Comparison of ENCODE assay signal across 11 cellular contexts in genomic region chr3:178439504-178439903, GRCh38.
A peak's percentile ranks its signal among the peaks of the same experiment; 100 is the strongest.
DNase-seq lines count a peak whose midpoint lies in the region; ATAC-seq and TF ChIP-seq lines count a peak whose summit lies in the region.
"Had no signal": no experiment of that assay in that cellular context is flagged by ENCODE, and none has a peak within 500 bp of the region (broad histone marks: within the 10 kb centered on the region; RNA-seq: fewer than 3 reads in every experiment).

No MANE protein-coding gene starts in this region.

- no peak overlapping the region for H3K4me3 ChIP-seq in H7 (ENCODE audit: insufficient read depth, low read depth, low read length)
- H3K4me3 ChIP-seq in RWPE2 (ENCODE audit: severe bottlenecking) = no peak overlapping the region
- H3K4me3 ChIP-seq in fibroblast of villous mesenchyme (ENCODE audit: low read depth, low read length) = no peak overlapping the region

- H3K27ac Mint-ChIP-seq in stimulated activated naive CD8-positive, alpha-beta T cell treated with anti-CD3 and anti-CD28 coated beads, Interleukin-15, amount 100 ng/mL, for 72 hours = no peak overlapping the region
- H3K27ac Mint-ChIP-seq: activated naive CD8-positive, alpha-beta T cell treated with anti-CD3 and anti-CD28 coated beads, Interleukin-2, amount 10 ng/mL, durations not matched to agents 7 days and 5 days had no signal

- peak; percentile 75 for ATAC-seq in RWPE2 (ENCODE audit: low read depth)
- ATAC-seq in GM18511 (IDR thresholded peaks at IDR 0.05; ENCODE audit: unreplicated experiment) = no peak
- ATAC-seq in stimulated activated naive CD8-positive, alpha-beta T cell treated with anti-CD3 and anti-CD28 coated beads, Interleukin-15, amount 100 ng/mL, for 72 hours = no peak
- no peak for ATAC-seq in GM21723 (IDR thresholded peaks at IDR 0.05; ENCODE audit: unreplicated experiment)

- H3K9me3 ChIP-seq in RWPE2 (ENCODE audit: severe bottlenecking) = no peaks in the 10 kb centered on the region

- H3K4me1 ChIP-seq in RWPE2 (ENCODE audit: insufficient read depth, poor library complexity, severe bottlenecking) = no peaks in the 10 kb centered on the region

- no peak overlapping the region for H3K4me3 Mint-ChIP-seq in stimulated activated naive CD8-positive, alpha-beta T cell treated with anti-CD3 and anti-CD28 coated beads, Interleukin-15, amount 100 ng/mL, for 72 hours
- H3K4me3 Mint-ChIP-seq: activated naive CD8-positive, alpha-beta T cell treated with anti-CD3 and anti-CD28 coated beads, Interleukin-2, amount 10 ng/mL, durations not matched to agents 7 days and 5 days had no signal

- H3K4me1 Mint-ChIP-seq in stimulated activated naive CD8-positive, alpha-beta T cell treated with anti-CD3 and anti-CD28 coated beads, Interleukin-15, amount 100 ng/mL, for 72 hours = no peaks in the 10 kb centered on the region
- H3K4me1 Mint-ChIP-seq: activated naive CD8-positive, alpha-beta T cell treated with anti-CD3 and anti-CD28 coated beads, Interleukin-2, amount 10 ng/mL, durations not matched to agents 7 days and 5 days had no signal

- H3K36me3 ChIP-seq in H7 (replicated peaks; ENCODE audit: control insufficient read depth, insufficient read depth, low read length) (no peaks in the 10 kb centered on the region), RWPE2 (ENCODE audit: low read depth) (no peaks in the 10 kb centered on the region)
- H3K36me3 ChIP-seq: WERI-Rb-1 had no signal

- H3K27ac ChIP-seq in RWPE2 (ENCODE audit: poor library complexity, severe bottlenecking) = no peak overlapping the region
- H3K27ac ChIP-seq: WERI-Rb-1 had no signal

- peak; percentile 58 for DNase-seq in AG08396 (ENCODE audit: low spot score)
- DNase-seq in H7 = peak; percentile 28
- DNase-seq in RWPE2 (ENCODE audit: low spot score) = no peak
- peak; percentile 62 for DNase-seq in fibroblast of villous mesenchyme (ENCODE audit: low read depth)
- no peak for DNase-seq in NCI-H446 (lab: John Stamatoyannopoulos, UW)
- DNase-seq in stimulated activated naive CD8-positive, alpha-beta T cell treated with anti-CD3 and anti-CD28 coated beads, Interleukin-15, amount 100 ng/mL, for 72 hours = no peak
- DNase-seq: activated naive CD8-positive, alpha-beta T cell treated with anti-CD3 and anti-CD28 coated beads, Interleukin-2, amount 10 ng/mL, durations not matched to agents 7 days and 5 days; DMS79; WERI-Rb-1 had no signal

- no peaks in the 10 kb centered on the region for H3K27me3 Mint-ChIP-seq in stimulated activated naive CD8-positive, alpha-beta T cell treated with anti-CD3 and anti-CD28 coated beads, Interleukin-15, amount 100 ng/mL, for 72 hours

- no peaks in the 10 kb centered on the region for H3K9me3 Mint-ChIP-seq in stimulated activated naive CD8-positive, alpha-beta T cell treated with anti-CD3 and anti-CD28 coated beads, Interleukin-15, amount 100 ng/mL, for 72 hours
- H3K9me3 Mint-ChIP-seq: activated naive CD8-positive, alpha-beta T cell treated with anti-CD3 and anti-CD28 coated beads, Interleukin-2, amount 10 ng/mL, durations not matched to agents 7 days and 5 days had no signal

- no peaks in the 10 kb centered on the region for H3K27me3 ChIP-seq in H7 (ENCODE audit: control insufficient read depth, insufficient read depth, low read length)
- H3K27me3 ChIP-seq in RWPE2 (ENCODE audit: insufficient read depth, poor library complexity, severe bottlenecking) = no peaks in the 10 kb centered on the region

- TF ChIP-seq CTCF in RWPE2 (IDR thresholded peaks at IDR 0.05; ENCODE audit: poor library complexity, severe bottlenecking) (no peak), fibroblast of villous mesenchyme (IDR thresholded peaks at IDR 0.05; ENCODE audit: insufficient read depth, low read depth, low read length) (no peak)

Comparison
In these comparisons a context has a peak if more than half of its experiments do, and no peak if none do; other contexts are left out.
1. DNase-seq: peak in AG08396 (single experiment), H7 (single experiment) and fibroblast of villous mesenchyme (single experiment); none in RWPE2 (single experiment), NCI-H446 (0 of 2) and stimulated activated naive CD8-positive, alpha-beta T cell treated with anti-CD3 and anti-CD28 coated beads, Interleukin-15, amount 100 ng/mL, for 72 hours (0 of 2).